ENCODE assay signal across 16 cellular contexts in genomic region chr12:89497005-89497404, GRCh38.
"Had no signal": no experiment of that assay in that cellular context is flagged by ENCODE, and none has a peak within 500 bp of the region (broad histone marks: within the 10 kb centered on the region; RNA-seq: fewer than 3 reads in every experiment).

No MANE protein-coding gene starts in this region.

- H3K27ac Mint-ChIP-seq: activated CD4-positive, alpha-beta T cell treated with anti-CD3 and anti-CD28 coated beads, Interleukin-2, amount 10 ng/mL, durations not matched to agents 24 days and 14 days; activated naive CD8-positive, alpha-beta T cell treated with anti-CD3 and anti-CD28 coated beads for 36 hours; activated T-cell treated with anti-CD3 and anti-CD28 coated beads, Interleukin-2, amount 50 U/mL, for 72 hours; nephron progenitor cell; T-helper 17 cell; WTC11 had no signal

- H3K4me3 ChIP-seq: breast epithelium, right lobe of liver, spleen, thyroid gland, uterus had no signal

- DNase-seq: activated CD4-positive, alpha-beta T cell treated with anti-CD3 and anti-CD28 coated beads, Interleukin-2, amount 10 ng/mL, durations not matched to agents 24 days and 14 days; activated CD8-positive, alpha-beta memory T cell treated with anti-CD3 and anti-CD28 coated beads, Interleukin-2, amount 50 U/mL, for 48 hours; activated gamma-delta T cell; activated naive CD8-positive, alpha-beta T cell treated with anti-CD3 and anti-CD28 coated beads for 36 hours; activated T-cell treated with anti-CD3 and anti-CD28 coated beads, Interleukin-2, amount 50 U/mL, for 72 hours; hypothalamus; nephron progenitor cell; occipital lobe; right lobe of liver; spleen; T-helper 17 cell; thyroid gland; uterus had no signal

- H3K4me3 Mint-ChIP-seq: activated CD4-positive, alpha-beta T cell treated with anti-CD3 and anti-CD28 coated beads, Interleukin-2, amount 10 ng/mL, durations not matched to agents 24 days and 14 days; activated naive CD8-positive, alpha-beta T cell treated with anti-CD3 and anti-CD28 coated beads for 36 hours; activated T-cell treated with anti-CD3 and anti-CD28 coated beads, Interleukin-2, amount 50 U/mL, for 72 hours; nephron progenitor cell; T-helper 17 cell; WTC11 had no signal

- H3K27me3 Mint-ChIP-seq: activated CD4-positive, alpha-beta T cell treated with anti-CD3 and anti-CD28 coated beads, Interleukin-2, amount 10 ng/mL, durations not matched to agents 24 days and 14 days; activated naive CD8-positive, alpha-beta T cell treated with anti-CD3 and anti-CD28 coated beads for 36 hours; T-helper 17 cell had no signal

- H3K4me1 ChIP-seq: breast epithelium, thyroid gland, uterus had no signal

- H3K36me3 ChIP-seq: breast epithelium, right lobe of liver, uterus had no signal

- ATAC-seq: activated T-cell treated with anti-CD3 and anti-CD28 coated beads, Interleukin-2, amount 50 U/mL, for 72 hours; right lobe of liver; T-helper 17 cell had no signal

- H3K9me3 Mint-ChIP-seq: activated CD4-positive, alpha-beta T cell treated with anti-CD3 and anti-CD28 coated beads, Interleukin-2, amount 10 ng/mL, durations not matched to agents 24 days and 14 days; activated naive CD8-positive, alpha-beta T cell treated with anti-CD3 and anti-CD28 coated beads for 36 hours had no signal

- H3K27me3 ChIP-seq: breast epithelium, right lobe of liver, spleen, thyroid gland, uterus had no signal

- H3K27ac ChIP-seq: breast epithelium, epithelial cell of prostate, right lobe of liver, spleen, thyroid gland had no signal

- H3K9me3 ChIP-seq: breast epithelium, right lobe of liver, spleen, thyroid gland, uterus had no signal

- H3K4me1 Mint-ChIP-seq: nephron progenitor cell had no signal
